Comparison of ENCODE assay signal across 8 cellular contexts in genomic region chr22:50305658-50306566, GRCh38. TPM values are rescaled to one million over a fixed set of nuclear protein-coding genes. Genes with fewer than 3 reads are reported as not detected.
DNase-seq lines count a peak whose midpoint lies in the region; ATAC-seq, FAIRE-seq and TF ChIP-seq lines count a peak whose summit lies in the region.

No MANE protein-coding gene starts in this region.

- H4K20me1 ChIP-seq in PC-9 (ENCODE audit: insufficient read depth) (peaks cover 39% of the 10 kb centered on the region), smooth muscle cell (ENCODE audit: low read depth) (peaks cover 43% of the 10 kb centered on the region)

- H3K27ac Mint-ChIP-seq in central memory CD8-positive, alpha-beta T cell (ENCODE audit: low read depth), result no peak overlapping the region

- H3K27me3 Mint-ChIP-seq in central memory CD8-positive, alpha-beta T cell, result peaks cover 23% of the 10 kb centered on the region

- TSS peak; percentile 68 for BruUV-seq in PC-9 (replicated peaks; lab: Mats Ljungman, UMichigan)

- peak overlapping the region; percentile 41 for H3K4me3 Mint-ChIP-seq in central memory CD8-positive, alpha-beta T cell

- H3K4me3 ChIP-seq in PC-9, result peak overlapping the region; percentile 88
- H3K4me3 ChIP-seq in kidney (ENCODE audit: low read length in 2 of 2), result peak overlapping the region; percentile 81 to 84
- H3K4me3 ChIP-seq in smooth muscle cell, result peak overlapping the region; percentile 94

- intact Hi-C loops in PC-9 (cut with micrococcal nuclease; ENCODE audit: unreplicated experiment), result loop anchor here (5.0 kb wide), 1 partner anchor 34 kb away; the partner anchor contains the start of gene MAPK11
- intact Hi-C loops in kidney (cut with DNase I), result no loop called here

- no peaks in the 10 kb centered on the region for H3K36me3 Mint-ChIP-seq in central memory CD8-positive, alpha-beta T cell (ENCODE audit: insufficient read depth)

- H3K4me1 ChIP-seq in PC-9 (replicated peaks; ENCODE audit: insufficient read depth) (peaks cover 53% of the 10 kb centered on the region), kidney (ENCODE audit: control insufficient read depth in 1 of 2, insufficient read depth in 1 of 2, low read depth in 1 of 2, low read length in 2 of 2) (peaks cover 37 to 64% of the 10 kb centered on the region in 2 donors), smooth muscle cell (ENCODE audit: low read depth) (peaks cover 36% of the 10 kb centered on the region)

- FAIRE-seq in kidney (lab: Jason Lieb, UNC), result peak; percentile 70

- WGBS in smooth muscle cell (ENCODE audit: low lambda C conversion rate), result 18% methylated on average over 26 of the region's 26 CpGs

- H3K9ac ChIP-seq in kidney (ENCODE audit: low read length in 2 of 2) (peak overlapping the region; percentile 67 to 82), smooth muscle cell (ENCODE audit: low read depth) (peak overlapping the region; percentile 99)

- H3K79me2 ChIP-seq in PC-9 (ENCODE audit: low read depth) (peaks cover 62% of the 10 kb centered on the region), smooth muscle cell (ENCODE audit: low read depth) (peaks cover 60% of the 10 kb centered on the region)

- ATAC-seq in central memory CD8-positive, alpha-beta T cell (replicated peaks; ENCODE audit: extremely low read depth, poor library complexity, severe bottlenecking), result no peak
- no peak for ATAC-seq in HG03354 (IDR thresholded peaks at IDR 0.05; ENCODE audit: poor library complexity, severe bottlenecking, unreplicated experiment)

- no peaks in the 10 kb centered on the region for H3K9me3 Mint-ChIP-seq in central memory CD8-positive, alpha-beta T cell

- TF ChIP-seq CTCF in PC-9 (conservative IDR thresholded peaks at IDR 0.05), result no peak
- TF ChIP-seq CTCF in kidney (IDR thresholded peaks at IDR 0.05; ENCODE audit: borderline replicate concordance, extremely low read depth, insufficient read depth), result no peak
- no peak for TF ChIP-seq CTCF in smooth muscle cell (IDR thresholded peaks at IDR 0.05; ENCODE audit: borderline replicate concordance, insufficient read depth, poor library complexity, severe bottlenecking)

- peak overlapping the region; percentile 98 for H3K4me2 ChIP-seq in PC-9
- H3K4me2 ChIP-seq in smooth muscle cell, result peak overlapping the region; percentile 100

- POLR2A ChIA-PET in PC-9 (lab: Charles Lee; ENCODE audit: unreplicated experiment), result interaction anchor here (0.7 kb wide), 1 partner anchor 12 kb away, joined by 13 read pairs; no protein-coding TSS in a partner anchor

- H3K27ac ChIP-seq in PC-9 (peak overlapping the region; percentile 92), kidney (ENCODE audit: low read depth in 2 of 2, low read length in 2 of 2) (peak overlapping the region; percentile 93 to 97), smooth muscle cell (ENCODE audit: low read depth) (peak overlapping the region; percentile 96)

- peaks cover 5% of the 10 kb centered on the region for H3K4me1 Mint-ChIP-seq in central memory CD8-positive, alpha-beta T cell

- no peaks in the 10 kb centered on the region for H3K9me3 ChIP-seq in PC-9 (ENCODE audit: insufficient read depth, low read depth)
- no peaks in the 10 kb centered on the region for H3K9me3 ChIP-seq in kidney (ENCODE audit: control insufficient read depth in 1 of 2, low read length in 2 of 2)
- H3K9me3 ChIP-seq in smooth muscle cell (replicated peaks; ENCODE audit: low read depth), result no peaks in the 10 kb centered on the region

- H3K27me3 ChIP-seq in PC-9 (ENCODE audit: insufficient read depth, low read depth), result no peaks in the 10 kb centered on the region
- H3K27me3 ChIP-seq in smooth muscle cell (ENCODE audit: low read depth), result no peaks in the 10 kb centered on the region

- CTCF ChIA-PET in PC-9 (lab: Charles Lee), result interaction anchor here (0.6 to 1.7 kb wide), 4 partner anchors 11 to 220 kb away, joined by 4 to 6 read pairs (median 6); partner anchors contain the start of gene SCO2

- no peaks in the 10 kb centered on the region for H3K9me2 ChIP-seq in PC-9 (ENCODE audit: insufficient read depth)

- H3F3A ChIP-seq in PC-9 (ENCODE audit: insufficient read depth, low read depth) (peaks cover 50% of the 10 kb centered on the region), smooth muscle cell (ENCODE audit: low read depth) (peaks cover 34% of the 10 kb centered on the region)

- H2AFZ ChIP-seq in PC-9 (no peak overlapping the region), smooth muscle cell (ENCODE audit: low read depth) (no peak overlapping the region)

- DNase-seq in EL (peak; percentile 98), HPDE6-E6E7 (ENCODE audit: extremely low spot score) (peak; percentile 98), PC-9 (peak; percentile 93 to 97), kidney (peak; percentile 97), smooth muscle cell (lab: John Stamatoyannopoulos, UW; ENCODE audit: unreplicated experiment) (peak; percentile 78), mesenteric fat pad (ENCODE audit: low spot score) (no peak)
- DNase-seq in central memory CD8-positive, alpha-beta T cell (ENCODE audit: low spot score in 2 of 2), result no peak

- H3K36me3 ChIP-seq in PC-9 (ENCODE audit: low read depth) (peaks cover 10% of the 10 kb centered on the region; the same call in 1 of the 2 replicates), kidney (ENCODE audit: control insufficient read depth in 1 of 2, insufficient read depth in 2 of 2, low read length in 2 of 2) (no peaks in the 10 kb centered on the region), smooth muscle cell (ENCODE audit: low read depth) (no peaks in the 10 kb centered on the region)

RNA-seq across cellular contexts. Expression of gene PLXNB2, which starts 1.5 kb away (rescaled TPM):
- total RNA-seq in PC-9 (2021) (250 and 260 TPM in 2 replicates), kidney (383 TPM), smooth muscle cell (183 and 195 TPM in 2 replicates), mesenteric fat pad (108 TPM)
- polyA plus RNA-seq in kidney (ENCODE audit: insufficient read depth, low read depth, low replicate concordance) (128 TPM), smooth muscle cell (210 and 249 TPM in 2 replicates)

RNA-seq across cellular contexts. Expression of gene DENND6B, which starts 20.9 kb away (rescaled TPM):
- 12.1 and 14.3 TPM in 2 replicates for total RNA-seq in PC-9 (2021)
- total RNA-seq in kidney, result 16.7 TPM
- polyA plus RNA-seq in kidney (ENCODE audit: insufficient read depth, low read depth, low replicate concordance), result 14.5 TPM
- 2.4 and 3.1 TPM in 2 replicates for total RNA-seq in smooth muscle cell
- polyA plus RNA-seq in smooth muscle cell, result 7.8 and 10.1 TPM in 2 replicates
- total RNA-seq in mesenteric fat pad, result 2.2 TPM

RNA-seq across cellular contexts. Expression of gene MAPK11, which starts 35.7 kb away (rescaled TPM):
- 5.5 and 10.0 TPM in 2 replicates for total RNA-seq in PC-9 (2021)
- total RNA-seq in kidney, result 18.3 TPM
- polyA plus RNA-seq in kidney (ENCODE audit: insufficient read depth, low read depth, low replicate concordance), result 11.4 TPM
- 2.8 and 4.2 TPM in 2 replicates for total RNA-seq in smooth muscle cell
- polyA plus RNA-seq in smooth muscle cell, result 0.65 and 1.4 TPM in 2 replicates
- 24.2 TPM for total RNA-seq in mesenteric fat pad

RNA-seq across cellular contexts. Expression of gene PPP6R2, which starts 37.2 kb away (rescaled TPM):
- total RNA-seq in PC-9 (2021), result 49.2 and 51.2 TPM in 2 replicates
- total RNA-seq in kidney, result 53.8 TPM
- 39.4 TPM for polyA plus RNA-seq in kidney (ENCODE audit: insufficient read depth, low read depth, low replicate concordance)
- 24.6 and 30.7 TPM in 2 replicates for total RNA-seq in smooth muscle cell
- 31.6 and 36.3 TPM in 2 replicates for polyA plus RNA-seq in smooth muscle cell
- 45.3 TPM for total RNA-seq in mesenteric fat pad

RNA-seq across cellular contexts. Expression of gene MAPK12, which starts 44.4 kb away (rescaled TPM):
- 48.5 and 61.1 TPM in 2 replicates for total RNA-seq in PC-9 (2021)
- total RNA-seq in kidney, result 15.9 TPM
- 13.4 TPM for polyA plus RNA-seq in kidney (ENCODE audit: insufficient read depth, low read depth, low replicate concordance)
- total RNA-seq in smooth muscle cell, result 9.5 and 14.9 TPM in 2 replicates
- 26.2 and 27.8 TPM in 2 replicates for polyA plus RNA-seq in smooth muscle cell
- 20.0 TPM for total RNA-seq in mesenteric fat pad

Comparison
In these comparisons a context has a peak if more than half of its experiments do, and no peak if none do; other contexts are left out.
1. DNase-seq: peak in EL (single experiment), HPDE6-E6E7 (single experiment), PC-9 (2 of 2), kidney (single experiment) and smooth muscle cell (single experiment); none in central memory CD8-positive, alpha-beta T cell (0 of 2) and mesenteric fat pad (single experiment).
2. Peak in every context shown above with its lines, with median percentiles within 50 percentile points of each other: H3K27ac ChIP-seq and H3K4me3 ChIP-seq.